In the genomic region with DNA sequence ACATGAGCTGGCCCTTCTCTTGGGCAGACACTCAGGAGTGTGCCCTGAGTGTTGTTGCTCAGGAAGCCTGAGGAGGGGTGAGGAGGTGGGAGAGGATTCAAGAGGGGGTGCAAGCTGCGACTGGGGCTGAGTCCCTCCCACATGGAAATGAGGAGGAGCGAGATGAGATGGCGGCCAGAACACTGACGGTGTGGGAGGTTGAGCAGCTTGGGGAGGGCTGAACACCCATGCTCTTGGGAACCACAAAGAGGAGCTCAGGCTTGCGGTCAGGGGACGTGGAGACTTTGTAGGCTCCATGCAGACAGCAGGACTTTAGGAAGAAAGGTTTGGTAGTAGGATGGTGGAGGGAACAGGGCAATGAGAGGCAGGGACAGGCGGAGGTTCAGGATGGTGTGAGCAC, we compare ENCODE assay signal across 1 cellular context.
TF ChIP-seq lines count a peak whose summit lies in the region.

No MANE protein-coding gene starts in this region.

TF ChIP-seq in H1, 55 proteins besides CTCF, POLR2A, EP300 and RAD21 (continued from another document):
- no peak for TF ChIP-seq MAFK (IDR thresholded peaks at IDR 0.05; ENCODE audit: low read depth, low read length)
- no peak for TF ChIP-seq CBX5 (IDR thresholded peaks at IDR 0.05; ENCODE audit: low read depth, low read length)
- TF ChIP-seq EZH2 (IDR thresholded peaks at IDR 0.05; ENCODE audit: low read depth, low read length, severe bottlenecking) = no peak
- TF ChIP-seq SP4 (IDR thresholded peaks at IDR 0.05; ENCODE audit: low read length) = no peak
- TF ChIP-seq JUN (IDR thresholded peaks at IDR 0.05; ENCODE audit: low read depth, low read length) = no peak
- no peak for TF ChIP-seq EGR1 (IDR thresholded peaks at IDR 0.05; ENCODE audit: borderline replicate concordance, low read depth, low read length)
- TF ChIP-seq ASH2L (IDR thresholded peaks at IDR 0.05; ENCODE audit: low read length) = no peak
- TF ChIP-seq BCL11A (IDR thresholded peaks at IDR 0.05; ENCODE audit: low read depth in 2 of 2, low read length in 2 of 2) = no peak
- TF ChIP-seq SIRT6 (IDR thresholded peaks at IDR 0.05; ENCODE audit: low read length) = no peak
- no peak for TF ChIP-seq CHD2 (IDR thresholded peaks at IDR 0.05; ENCODE audit: low read length)
TF ChIP-seq in H1: peak in this region for 0.
